16 cellular contexts compared by ENCODE assay signal in genomic region chr3:14518432-14518802, GRCh38. TPM values are rescaled to one million over a fixed set of nuclear protein-coding genes. Genes with fewer than 3 reads are reported as not detected.
"Had no signal": no experiment of that assay in that cellular context is flagged by ENCODE, and none has a peak within 500 bp of the region (broad histone marks: within the 10 kb centered on the region; RNA-seq: fewer than 3 reads in every experiment).

No MANE protein-coding gene starts in this region.

- H3K9me3 ChIP-seq: spleen, thoracic aorta, vagina had no signal

- H3K27ac ChIP-seq: spleen, thoracic aorta, vagina had no signal

- H3K36me3 ChIP-seq: thoracic aorta, vagina had no signal

- H3K4me1 ChIP-seq: spleen, vagina had no signal

- H3K4me3 ChIP-seq: spleen, thoracic aorta, vagina had no signal

- H3K27me3 ChIP-seq: vagina had no signal

- ATAC-seq: activated T-helper 17 cell treated with anti-CD3 and anti-CD28 coated beads, Interleukin-2, amount 50 U/mL, for 72 hours had no signal

- DNase-seq: activated naive CD4-positive, alpha-beta T cell treated with Interleukin-2 at 50 U/mL for 16 hours; activated T-cell treated with anti-CD3 and anti-CD28 coated beads, Interleukin-2, amount 50 U/mL, for 24 hours; amygdala; effector CD4-positive, alpha-beta T cell; erythroblast; foreskin fibroblast; hippocampal formation; occipital lobe; stimulated activated CD4-positive, alpha-beta T cell treated with anti-CD3 and anti-CD28 coated beads, Interleukin-4, amount 100 ng/mL, for 1 hour; stimulated activated naive CD4-positive, alpha-beta T cell; T-helper 1 cell had no signal

RNA-seq across cellular contexts. Expression of gene GRIP2, which starts 21.7 kb away (rescaled TPM):
- total RNA-seq: mononuclear cell had no signal
